20 cellular contexts compared by ENCODE assay signal in the genomic region with DNA sequence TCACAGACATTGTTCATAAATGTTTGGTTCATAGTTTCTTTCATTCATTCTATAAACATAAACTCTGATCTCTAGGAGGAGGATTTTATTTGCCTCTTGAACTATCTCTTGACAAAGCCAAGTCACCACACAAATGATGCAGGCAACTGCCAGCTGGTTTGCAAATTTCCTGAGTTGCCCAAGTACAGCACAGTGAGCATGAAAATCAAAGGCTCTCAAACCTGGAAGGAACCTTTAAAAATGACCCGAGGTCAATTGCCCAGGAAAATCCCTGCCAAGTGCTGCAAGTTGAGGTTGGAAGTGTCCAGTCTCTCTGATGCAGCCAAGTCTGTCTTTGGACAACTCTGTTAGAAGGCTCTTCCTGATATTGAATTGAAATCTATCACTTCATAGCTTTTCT.
"Had no signal": no experiment of that assay in that cellular context is flagged by ENCODE, and none has a peak within 500 bp of the region (broad histone marks: within the 10 kb centered on the region; RNA-seq: fewer than 3 reads in every experiment).

No MANE protein-coding gene starts in this region.

- H3K9ac ChIP-seq: SK-N-SH had no signal

- H3K27me3 ChIP-seq: brain microvascular endothelial cell, sigmoid colon, tibial nerve had no signal

- H3K36me3 Mint-ChIP-seq: naive thymus-derived CD8-positive, alpha-beta T cell had no signal

- H3K27ac ChIP-seq: brain microvascular endothelial cell had no signal

- ATAC-seq: activated CD8-positive, alpha-beta T cell treated with anti-CD3 and anti-CD28 coated beads for 36 hours; esophagus mucosa; naive thymus-derived CD8-positive, alpha-beta T cell had no signal

- H3K4me3 Mint-ChIP-seq: activated CD4-positive, alpha-beta T cell treated with anti-CD3 and anti-CD28 coated beads, Interleukin-2, amount 10 ng/mL, durations not matched to agents 24 days and 14 days; activated CD8-positive, alpha-beta T cell treated with anti-CD3 and anti-CD28 coated beads for 36 hours; activated naive CD8-positive, alpha-beta T cell treated with anti-CD3 and anti-CD28 coated beads, Interleukin-2, amount 10 ng/mL, durations not matched to agents 7 days and 5 days; naive thymus-derived CD8-positive, alpha-beta T cell had no signal

- H3K4me3 ChIP-seq: sigmoid colon, tibial nerve had no signal

- DNase-seq: activated CD4-positive, alpha-beta T cell treated with anti-CD3 and anti-CD28 coated beads, Interleukin-2, amount 10 ng/mL, durations not matched to agents 24 days and 14 days; activated CD4-positive, CD25-positive, alpha-beta regulatory T cell; activated CD8-positive, alpha-beta T cell treated with anti-CD3 and anti-CD28 coated beads for 36 hours; activated naive CD4-positive, alpha-beta T cell treated with Interleukin-2 at 50 U/mL for 16 hours; activated naive CD8-positive, alpha-beta T cell treated with anti-CD3 and anti-CD28 coated beads, Interleukin-2, amount 10 ng/mL, durations not matched to agents 7 days and 5 days; activated T-cell treated with anti-CD3 and anti-CD28 coated beads, Interleukin-2, amount 50 U/mL, for 1 hour; brain microvascular endothelial cell; cerebellar nuclear complex; effector CD8-positive, alpha-beta T cell; hippocampal formation; mesendoderm; naive thymus-derived CD8-positive, alpha-beta T cell; sigmoid colon; SK-N-SH; stimulated activated CD8-positive, alpha-beta memory T cell treated with anti-CD3 and anti-CD28 coated beads, Interleukin-4, amount 100 ng/mL, for 48 hours; stimulated activated naive CD4-positive, alpha-beta T cell; T-helper 9 cell had no signal

- H3K4me2 ChIP-seq: SK-N-SH had no signal

- H3K27ac Mint-ChIP-seq: activated CD8-positive, alpha-beta T cell treated with anti-CD3 and anti-CD28 coated beads for 36 hours; activated T-helper 2 cell treated with anti-CD3 and anti-CD28 coated beads, Interferon-gamma antibody, Interleukin-2, Interleukin-4, amounts not matched to agents 10 μg/mL and 5 μg/mL and 100 μg/mL, durations not matched to agents 14 hours and 24 hours and 36 hours had no signal

- H3K27me3 Mint-ChIP-seq: activated CD8-positive, alpha-beta T cell treated with anti-CD3 and anti-CD28 coated beads for 36 hours; activated naive CD8-positive, alpha-beta T cell treated with anti-CD3 and anti-CD28 coated beads, Interleukin-2, amount 10 ng/mL, durations not matched to agents 7 days and 5 days; naive thymus-derived CD8-positive, alpha-beta T cell had no signal

- H3K9me3 ChIP-seq: sigmoid colon, SK-N-SH, tibial nerve had no signal

- H3K36me3 ChIP-seq: brain microvascular endothelial cell, sigmoid colon, tibial nerve had no signal
